ENCODE assay signal across 6 cellular contexts in genomic region chr14:22887260-22887989, GRCh38.
A peak's percentile ranks its signal among the peaks of the same experiment; 100 is the strongest.
DNase-seq lines count a peak whose midpoint lies in the region; ATAC-seq and TF ChIP-seq lines count a peak whose summit lies in the region.

No MANE protein-coding gene starts in this region.

- peak overlapping the region; percentile 56 to 63 for H3K4me3 ChIP-seq in cardiac fibroblast (replicated peaks in 1 of 2; ENCODE audit: low read depth in 2 of 2, low read length in 2 of 2)
- H3K4me3 ChIP-seq in muscle layer of duodenum (ENCODE audit: low read depth in 1 of 2, low read length in 2 of 2) = peak overlapping the region; percentile 64 to 70

- H3K27me3 ChIP-seq in muscle layer of duodenum (ENCODE audit: low read depth, low read length) = no peaks in the 10 kb centered on the region

- H3K4me1 ChIP-seq in ES-I3 (ENCODE audit: insufficient read depth, low read length) = peaks cover 24% of the 10 kb centered on the region; the same call in 1 of the 2 replicates
- H3K4me1 ChIP-seq in muscle layer of duodenum (ENCODE audit: control insufficient read depth in 1 of 2, insufficient read depth in 2 of 2, low read length in 2 of 2) = peaks cover 0 to 17% of the 10 kb centered on the region in 2 donors

- no peaks in the 10 kb centered on the region for H3K36me3 ChIP-seq in ES-I3 (ENCODE audit: insufficient read depth, low read length)
- no peaks in the 10 kb centered on the region for H3K36me3 ChIP-seq in muscle layer of duodenum (ENCODE audit: control insufficient read depth in 1 of 2, insufficient read depth in 2 of 2, low read length in 2 of 2)

- H3K9me3 ChIP-seq in ES-I3 (ENCODE audit: control insufficient read depth, insufficient read depth, low read length) (no peaks in the 10 kb centered on the region), muscle layer of duodenum (ENCODE audit: control insufficient read depth in 1 of 2, low read length in 2 of 2) (no peaks in the 10 kb centered on the region)

- peak; percentile 30 for ATAC-seq in HG02870 (IDR thresholded peaks at IDR 0.05; ENCODE audit: unreplicated experiment)

- DNase-seq in NCI-H748 (lab: John Stamatoyannopoulos, UW; ENCODE audit: unreplicated experiment) (peak; percentile 97), cardiac fibroblast (ENCODE audit: low read depth in 2 of 2) (peak; percentile 83 to 88), putamen (ENCODE audit: low spot score) (no peak)

- H3K9ac ChIP-seq in ES-I3 (ENCODE audit: low read depth, low read length) = peak overlapping the region; percentile 92

- no peak for TF ChIP-seq CTCF in cardiac fibroblast (IDR thresholded peaks at IDR 0.05; ENCODE audit: low read depth, low read length)

- peak overlapping the region; percentile 27 for H3K27ac ChIP-seq in muscle layer of duodenum (ENCODE audit: low read length)
